17 cellular contexts compared by ENCODE assay signal in the genomic region with DNA sequence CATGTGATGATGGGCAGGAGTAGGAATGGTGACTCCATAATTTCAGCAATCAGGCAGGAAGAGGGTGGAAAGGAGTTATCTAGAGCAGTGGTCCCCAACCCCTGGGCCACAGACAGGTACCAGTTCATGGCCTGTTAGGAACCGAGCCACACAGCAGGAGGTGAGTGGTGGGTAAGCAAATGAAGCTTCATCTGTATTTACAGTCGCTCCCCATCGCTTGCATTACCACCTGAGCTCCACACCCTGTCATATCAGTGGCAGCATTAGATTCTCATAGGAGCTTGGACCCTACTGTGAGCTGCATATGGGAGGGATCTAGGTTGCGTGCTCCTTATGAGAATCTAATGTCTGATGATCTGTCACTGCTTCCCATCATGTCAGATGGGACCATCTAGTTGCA. TPM values are rescaled to one million over a fixed set of nuclear protein-coding genes. Genes with fewer than 3 reads are reported as not detected.
DNase-seq lines count a peak whose midpoint lies in the region; ATAC-seq, FAIRE-seq and TF ChIP-seq lines count a peak whose summit lies in the region.
"Had no signal": no experiment of that assay in that cellular context is flagged by ENCODE, and none has a peak within 500 bp of the region (broad histone marks: within the 10 kb centered on the region; RNA-seq: fewer than 3 reads in every experiment).

No MANE protein-coding gene starts in this region.

- peak overlapping the region; percentile 73 for H3K27ac Mint-ChIP-seq in stimulated activated memory B cell treated with anti-CD40 and anti-IgM and Interleukin-4, amounts not matched to agents 10 μg/mL and 1 μg/mL and 100 μg/mL, for 72 hours
- H3K27ac Mint-ChIP-seq: CD8-positive, alpha-beta T cell; H9 had no signal

- H3K27me3 ChIP-seq in BLaER1 (no peaks in the 10 kb centered on the region), SU-DHL-6 (ENCODE audit: low read length) (no peaks in the 10 kb centered on the region), suprapubic skin (no peaks in the 10 kb centered on the region)

- H3K4me2 ChIP-seq in BLaER1 (no peak overlapping the region), SU-DHL-6 (ENCODE audit: low read depth, low read length, poor library complexity, severe bottlenecking) (peak overlapping the region; percentile 47)

- peaks cover 52% of the 10 kb centered on the region for H3F3A ChIP-seq in SU-DHL-6 (ENCODE audit: insufficient read depth)

- no peak for TF ChIP-seq CTCF in SU-DHL-6 (IDR thresholded peaks at IDR 0.05; ENCODE audit: insufficient read depth, low read length, poor library complexity, severe bottlenecking)
- no peak for TF ChIP-seq CTCF in suprapubic skin (IDR thresholded peaks at IDR 0.05)

- TF ChIP-seq EP300 in suprapubic skin (IDR thresholded peaks at IDR 0.05), result no peak

- H3K4me3 ChIP-seq in BLaER1, result no peak overlapping the region
- H3K4me3 ChIP-seq in SU-DHL-6 (ENCODE audit: insufficient read depth, low read length, poor library complexity, severe bottlenecking), result no peak overlapping the region
- H3K4me3 ChIP-seq in suprapubic skin, result no peak overlapping the region
- H3K4me3 ChIP-seq: K562 had no signal

- peaks cover 34% of the 10 kb centered on the region for H3K79me2 ChIP-seq in SU-DHL-6 (ENCODE audit: insufficient read depth, low read length)

- H3K9me2 ChIP-seq in SU-DHL-6 (replicated peaks; ENCODE audit: insufficient read depth, low read length), result no peaks in the 10 kb centered on the region

- H3K27me3 Mint-ChIP-seq in stimulated activated memory B cell treated with anti-CD40 and anti-IgM and Interleukin-4, amounts not matched to agents 10 μg/mL and 1 μg/mL and 100 μg/mL, for 72 hours, result no peaks in the 10 kb centered on the region

- no peaks in the 10 kb centered on the region for H3K36me3 ChIP-seq in BLaER1
- H3K36me3 ChIP-seq in SU-DHL-6 (ENCODE audit: low read length), result peaks cover 15% of the 10 kb centered on the region
- H3K36me3 ChIP-seq in suprapubic skin, result no peaks in the 10 kb centered on the region
- H3K36me3 ChIP-seq: BE2C had no signal

- H3K9me3 ChIP-seq in BLaER1, result peaks cover 2% of the 10 kb centered on the region
- no peaks in the 10 kb centered on the region for H3K9me3 ChIP-seq in SU-DHL-6 (ENCODE audit: insufficient read depth, low read length)
- no peaks in the 10 kb centered on the region for H3K9me3 ChIP-seq in suprapubic skin
- H3K9me3 ChIP-seq: BE2C had no signal

- no peak for ATAC-seq in stimulated activated memory B cell treated with anti-CD40 and anti-IgM and Interleukin-4, amounts not matched to agents 10 μg/mL and 1 μg/mL and 100 μg/mL, for 72 hours
- ATAC-seq: CD8-positive, alpha-beta T cell; K562 had no signal

- WGBS in suprapubic skin, result 94% methylated on average over 3 of the region's 4 CpGs

- no peak for TF ChIP-seq POLR2A in GM12892 (IDR thresholded peaks at IDR 0.05; ENCODE audit: low read depth, low read length)
- no peak for TF ChIP-seq POLR2A in suprapubic skin (IDR thresholded peaks at IDR 0.05)

- H3K9ac ChIP-seq in BLaER1 (no peak overlapping the region), SU-DHL-6 (ENCODE audit: low read length) (peak overlapping the region; percentile 13; the same call in 1 of the 2 replicates)

- no peak overlapping the region for H3K4me3 Mint-ChIP-seq in stimulated activated memory B cell treated with anti-CD40 and anti-IgM and Interleukin-4, amounts not matched to agents 10 μg/mL and 1 μg/mL and 100 μg/mL, for 72 hours
- H3K4me3 Mint-ChIP-seq: CD8-positive, alpha-beta T cell; H9 had no signal

- H3K9me3 Mint-ChIP-seq in stimulated activated memory B cell treated with anti-CD40 and anti-IgM and Interleukin-4, amounts not matched to agents 10 μg/mL and 1 μg/mL and 100 μg/mL, for 72 hours, result peaks cover 11% of the 10 kb centered on the region
- H3K9me3 Mint-ChIP-seq: CD8-positive, alpha-beta T cell; H9 had no signal

- DNase-seq in GM12892 (ENCODE audit: insufficient read length) (no peak), suprapubic skin (ENCODE audit: low spot score in 2 of 2) (no peak), middle frontal gyrus (ENCODE audit: extremely low spot score, low spot score) (no peak)
- no peak for DNase-seq in effector CD8-positive, alpha-beta T cell (lab: John Stamatoyannopoulos, UW)
- DNase-seq: BE2C; Calu3; CD8-positive, alpha-beta T cell; DMS79 treated with DMSO at 0.1 percent for 48 hours; GF-D8; H9; IMR-90 had no signal

- peaks cover 26% of the 10 kb centered on the region for H3K36me3 Mint-ChIP-seq in stimulated activated memory B cell treated with anti-CD40 and anti-IgM and Interleukin-4, amounts not matched to agents 10 μg/mL and 1 μg/mL and 100 μg/mL, for 72 hours
- H3K36me3 Mint-ChIP-seq: CD8-positive, alpha-beta T cell had no signal

- H2AFZ ChIP-seq in SU-DHL-6 (ENCODE audit: low read depth, low read length, severe bottlenecking), result peak overlapping the region; percentile 27

- H3K4me1 Mint-ChIP-seq in stimulated activated memory B cell treated with anti-CD40 and anti-IgM and Interleukin-4, amounts not matched to agents 10 μg/mL and 1 μg/mL and 100 μg/mL, for 72 hours, result peaks cover 45% of the 10 kb centered on the region
- H3K4me1 Mint-ChIP-seq: H9 had no signal

- H4K20me1 ChIP-seq in BLaER1 (no peaks in the 10 kb centered on the region), SU-DHL-6 (ENCODE audit: low read depth, low read length) (no peaks in the 10 kb centered on the region)

- FAIRE-seq in GM12892 (lab: Jason Lieb, UNC), result peak; percentile 80
- FAIRE-seq: H1, K562 had no signal

- 0 out of 2 replicates have a peak overlapping the region, but pooled peaks have one; percentile 22 for H3K27ac ChIP-seq in BLaER1
- H3K27ac ChIP-seq in SU-DHL-6 (ENCODE audit: low read depth, low read length), result peak overlapping the region; percentile 100
- H3K27ac ChIP-seq in suprapubic skin, result no peak overlapping the region

- H3K4me1 ChIP-seq in BLaER1 (peaks cover 54% of the 10 kb centered on the region), suprapubic skin (peaks cover 3% of the 10 kb centered on the region)
- H3K4me1 ChIP-seq: BE2C had no signal

RNA-seq across cellular contexts. Expression of a gene that starts 1.4 kb away (rescaled TPM):
- 64.3 TPM for polyA plus RNA-seq in GM12892 (2012; ENCODE audit: missing spikeins)
- total RNA-seq in suprapubic skin, result under 1 TPM in 2 of 4 donors, not detected in 2; 0.16 to 0.17 TPM
- total RNA-seq: A172, Calu3, H1, H9, IMR-90 had no signal
- polyA plus RNA-seq: H1, IMR-90 had no signal

RNA-seq across cellular contexts. Expression of a gene that starts 20.4 kb away (rescaled TPM):
- polyA plus RNA-seq in GM12892 (2012; ENCODE audit: missing spikeins), result 15.9 TPM
- total RNA-seq in suprapubic skin, result 1 to 10 TPM; 6.7 to 9.8 (median 8.9) TPM
- total RNA-seq: H1, H9 had no signal
- polyA plus RNA-seq: H1 had no signal
